In genomic region chr14:85453401-85453800, GRCh38 we compare ENCODE assay signal across 20 cellular contexts.
"Had no signal": no experiment of that assay in that cellular context is flagged by ENCODE, and none has a peak within 500 bp of the region (broad histone marks: within the 10 kb centered on the region; RNA-seq: fewer than 3 reads in every experiment).

No MANE protein-coding gene starts in this region.

- H3K27ac ChIP-seq: adrenal gland, SJCRH30, WERI-Rb-1 had no signal

- H3K27me3 ChIP-seq: adrenal gland, SJCRH30 had no signal

- DNase-seq: activated CD4-positive, alpha-beta memory T cell treated with anti-CD3 and anti-CD28 coated beads, Interleukin-2, amount 10 ng/mL, durations not matched to agents 7 days and 5 days; activated CD4-positive, alpha-beta T cell treated with anti-CD3 and anti-CD28 coated beads for 36 hours; activated CD4-positive, alpha-beta T cell treated with anti-CD3 and anti-CD28 coated beads, Interleukin-2, amount 50 U/mL, for 1 hour; activated naive CD4-positive, alpha-beta T cell treated with anti-CD3 and anti-CD28 coated beads, Interleukin-2, amount 50 U/mL, for 16 hours; activated naive CD8-positive, alpha-beta T cell treated with anti-CD3 and anti-CD28 coated beads, Interleukin-2, amount 10 ng/mL, durations not matched to agents 7 days and 5 days; activated T-cell treated with anti-CD3 and anti-CD28 coated beads for 4 hours; activated T-cell treated with anti-CD3 and anti-CD28 coated beads, Interleukin-2, amount 50 U/mL, for 72 hours; adrenal gland; central memory CD4-positive, alpha-beta T cell; cortex of kidney; NCI-H1092 treated with DMSO at 0.1 percent for 48 hours; NCI-H1417 treated with DMSO at 0.1 percent for 48 hours; NCI-H1694; NCI-H2029; NCI-H2107; NCI-H524; SJCRH30; T-helper 17 cell; T1000; WERI-Rb-1 had no signal

- H3K36me3 ChIP-seq: adrenal gland, SJCRH30, WERI-Rb-1 had no signal

- ATAC-seq: activated CD4-positive, alpha-beta T cell treated with anti-CD3 and anti-CD28 coated beads for 36 hours; activated T-cell treated with anti-CD3 and anti-CD28 coated beads, Interleukin-2, amount 50 U/mL, for 72 hours; T-helper 17 cell had no signal

- H3K4me1 ChIP-seq: adrenal gland, SJCRH30 had no signal

- H3K9me3 ChIP-seq: adrenal gland, SJCRH30 had no signal

- H3K4me3 ChIP-seq: adrenal gland, SJCRH30 had no signal
